8 cellular contexts compared by ENCODE assay signal in genomic region chr2:201363857-201364560, GRCh38. TPM values are rescaled to one million over a fixed set of nuclear protein-coding genes. Genes with fewer than 3 reads are reported as not detected.
DNase-seq lines count a peak whose midpoint lies in the region; ATAC-seq and TF ChIP-seq lines count a peak whose summit lies in the region.

No MANE protein-coding gene starts in this region.

- TF ChIP-seq CTCF in CD8-positive, alpha-beta T cell (IDR thresholded peaks at IDR 0.05) = peak; percentile 87
- TF ChIP-seq CTCF in SK-N-SH (IDR thresholded peaks at IDR 0.05) (peak; percentile 67), colonic mucosa (IDR thresholded peaks at IDR 0.05) (peak; percentile 88), lung (IDR thresholded peaks at IDR 0.05; ENCODE audit: control extremely low read depth, extremely low read depth) (peak; percentile 54)

- H3K9me3 Mint-ChIP-seq in CD8-positive, alpha-beta T cell = peaks cover 17% of the 10 kb centered on the region

- H3K4me1 ChIP-seq in CD8-positive, alpha-beta T cell (ENCODE audit: insufficient read depth, low read length) = peaks cover 31% of the 10 kb centered on the region
- H3K4me1 ChIP-seq in SK-N-SH (ENCODE audit: control insufficient read depth in 1 of 2, insufficient read depth in 2 of 2, low read depth in 1 of 2, low read length in 1 of 2) = no peaks in the 10 kb centered on the region
- no peaks in the 10 kb centered on the region for H3K4me1 ChIP-seq in colonic mucosa
- H3K4me1 ChIP-seq in lung (ENCODE audit: control insufficient read depth in 2 of 2, insufficient read depth in 2 of 2, low read length in 2 of 2) = peaks cover 0 to 2% of the 10 kb centered on the region in 2 donors

- no peak for TF ChIP-seq EP300 in SK-N-SH (IDR thresholded peaks at IDR 0.05; ENCODE audit: borderline replicate concordance in 1 of 2, low read depth in 1 of 2, low read length in 1 of 2)

- DNase-seq in CD8-positive, alpha-beta T cell = peak in 3 of 7 experiments; percentile 12 to 60 (median 24)
- DNase-seq in KG1 (lab: John Stamatoyannopoulos, UW) (peak; percentile 37), SK-N-SH (peak; percentile 28), colonic mucosa (no peak), lung (ENCODE audit: low spot score) (no peak), retina (no peak)

- peak; percentile 71 for TF ChIP-seq RAD21 in SK-N-SH (IDR thresholded peaks at IDR 0.05; ENCODE audit: low read length)

- no peaks in the 10 kb centered on the region for H3K9me3 ChIP-seq in CD8-positive, alpha-beta T cell (ENCODE audit: low read length)
- H3K9me3 ChIP-seq in SK-N-SH = peaks cover 12% of the 10 kb centered on the region; the same call in 1 of the 2 replicates
- H3K9me3 ChIP-seq in colonic mucosa = no peaks in the 10 kb centered on the region
- no peaks in the 10 kb centered on the region for H3K9me3 ChIP-seq in lung (ENCODE audit: control insufficient read depth in 2 of 2, insufficient read depth in 1 of 2, low read length in 1 of 2)

- peak overlapping the region; percentile 37 for H3K27ac Mint-ChIP-seq in CD8-positive, alpha-beta T cell

- H3F3A ChIP-seq in SK-N-SH (replicated peaks; ENCODE audit: insufficient read depth) = peaks cover 13% of the 10 kb centered on the region

- 86% methylated on average over 2 of the region's 2 CpGs for WGBS in SK-N-SH (ENCODE audit: low lambda C conversion rate)
- WGBS in lung, 2 donors = 81 to 94% methylated on average over 2 of the region's 2 CpGs

- H3K4me2 ChIP-seq in SK-N-SH = no peak overlapping the region

- peaks cover 41% of the 10 kb centered on the region for H3K36me3 Mint-ChIP-seq in CD8-positive, alpha-beta T cell

- peak; percentile 98 for ATAC-seq in CD8-positive, alpha-beta T cell
- peak; percentile 40 for ATAC-seq in GM18861 (IDR thresholded peaks at IDR 0.05; ENCODE audit: unreplicated experiment)
- ATAC-seq in lung (ENCODE audit: insufficient read depth, low FRiP score) = peak; percentile 85
- no peak for ATAC-seq in GM18858 (IDR thresholded peaks at IDR 0.05; ENCODE audit: unreplicated experiment)

- no peak overlapping the region for H3K4me3 ChIP-seq in CD8-positive, alpha-beta T cell (ENCODE audit: low read depth, low read length)
- H3K4me3 ChIP-seq in SK-N-SH (ENCODE audit: low read depth in 2 of 2, low read length in 1 of 2) (no peak overlapping the region), colonic mucosa (no peak overlapping the region), lung (no peak overlapping the region)

- H4K20me1 ChIP-seq in SK-N-SH (ENCODE audit: insufficient read depth) = no peaks in the 10 kb centered on the region

- peaks cover 34% of the 10 kb centered on the region for H3K4me1 Mint-ChIP-seq in CD8-positive, alpha-beta T cell (ENCODE audit: low read depth)

- no peaks in the 10 kb centered on the region for H3K27me3 Mint-ChIP-seq in CD8-positive, alpha-beta T cell (ENCODE audit: low read depth)

- no peaks in the 10 kb centered on the region for H3K27me3 ChIP-seq in CD8-positive, alpha-beta T cell (ENCODE audit: insufficient read depth, low read length)
- H3K27me3 ChIP-seq in SK-N-SH (ENCODE audit: insufficient read depth) (no peaks in the 10 kb centered on the region), colonic mucosa (no peaks in the 10 kb centered on the region), lung (ENCODE audit: control insufficient read depth, insufficient read depth) (no peaks in the 10 kb centered on the region)

- no peak overlapping the region for H3K4me3 Mint-ChIP-seq in CD8-positive, alpha-beta T cell

- intact Hi-C loops in CD8-positive, alpha-beta T cell (cut with DNase I, micrococcal nuclease) = loop anchor here (1.0 to 5.0 kb wide), 6 partner anchors 77 to 181 kb away; partner anchors contain the start of gene CASP10 (in 2 of the 2)
- intact Hi-C loops in colonic mucosa (cut with DNase I) = loop anchor here (5.0 kb wide), 1 partner anchor 127 kb away; no protein-coding TSS in a partner anchor

- POLR2A ChIA-PET in CD8-positive, alpha-beta T cell (lab: Charles Lee) = interaction anchor here (1.6 to 2.7 kb wide), 2 partner anchors 103 to 131 kb away, joined by 3 to 13 read pairs; partner anchors contain the start of gene CASP8
- POLR2A ChIA-PET in SK-N-SH (lab: Yijun Ruan, JAX) = no interaction called here

- no peaks in the 10 kb centered on the region for H3K79me2 ChIP-seq in SK-N-SH (ENCODE audit: insufficient read depth)

- no peak overlapping the region for H3K27ac ChIP-seq in CD8-positive, alpha-beta T cell (ENCODE audit: low read depth, low read length)
- H3K27ac ChIP-seq in SK-N-SH (ENCODE audit: low read depth in 2 of 2, low read length in 1 of 2) (no peak overlapping the region), colonic mucosa (no peak overlapping the region), lung (ENCODE audit: low read depth in 1 of 2, low read length in 1 of 2) (no peak overlapping the region)

- no peaks in the 10 kb centered on the region for H3K36me3 ChIP-seq in CD8-positive, alpha-beta T cell (ENCODE audit: insufficient read depth, low read length)
- H3K36me3 ChIP-seq in SK-N-SH (replicated peaks in 1 of 2; ENCODE audit: control insufficient read depth in 1 of 2, insufficient read depth in 2 of 2, low read length in 1 of 2) (peaks cover 14 to 42% of the 10 kb centered on the region in 2 experiments), colonic mucosa (no peaks in the 10 kb centered on the region), lung (ENCODE audit: control insufficient read depth in 2 of 2, insufficient read depth in 2 of 2, low read length in 2 of 2) (peaks cover 5 to 7% of the 10 kb centered on the region in 2 donors)

- H2AFZ ChIP-seq in SK-N-SH (ENCODE audit: low read depth) = no peak overlapping the region

- CTCF ChIA-PET in CD8-positive, alpha-beta T cell (lab: Charles Lee) = interaction anchor here (0.6 to 5.3 kb wide), 33 partner anchors 13 to 186 kb away, joined by 3 to 87 read pairs (median 4); partner anchors contain the start of genes CASP10 and CASP8
- CTCF ChIA-PET in SK-N-SH (lab: Yijun Ruan, JAX) = interaction anchor here (0.6 to 1.8 kb wide), 13 partner anchors 14 to 203 kb away, joined by 3 to 8 read pairs (median 4); no protein-coding TSS in a partner anchor

- H3K9me2 ChIP-seq in SK-N-SH = no peaks in the 10 kb centered on the region

- H3K9ac ChIP-seq in SK-N-SH (no peak overlapping the region), colonic mucosa (ENCODE audit: low read depth in 2 of 2, low read length in 2 of 2) (no peak overlapping the region)

TF ChIP-seq in SK-N-SH, 30 proteins besides CTCF, POLR2A, EP300 and RAD21:
- TF ChIP-seq, protein P1, sequence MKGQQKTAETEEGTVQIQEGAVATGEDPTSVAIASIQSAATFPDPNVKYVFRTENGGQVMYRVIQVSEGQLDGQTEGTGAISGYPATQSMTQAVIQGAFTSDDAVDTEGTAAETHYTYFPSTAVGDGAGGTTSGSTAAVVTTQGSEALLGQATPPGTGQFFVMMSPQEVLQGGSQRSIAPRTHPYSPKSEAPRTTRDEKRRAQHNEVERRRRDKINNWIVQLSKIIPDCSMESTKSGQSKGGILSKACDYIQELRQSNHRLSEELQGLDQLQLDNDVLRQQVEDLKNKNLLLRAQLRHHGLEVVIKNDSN (IDR thresholded peaks at IDR 0.05; ENCODE audit: borderline replicate concordance, low read depth) = no peak
- TF ChIP-seq ZBTB33 (IDR thresholded peaks at IDR 0.05; ENCODE audit: borderline replicate concordance, low read depth) = no peak
- TF ChIP-seq SMC3 (IDR thresholded peaks at IDR 0.05; ENCODE audit: low read depth, low read length) = peak; percentile 55; the same call in 1 of the 2 replicates

RNA-seq across cellular contexts. Expression of gene FLACC1, which starts 6.9 kb away (rescaled TPM):
- total RNA-seq in CD8-positive, alpha-beta T cell = 1 to 10 TPM; 2.4 to 3.8 TPM
- polyA plus RNA-seq in SK-N-SH (2012; rRNA removed) (0.35 and 0.44 TPM in 2 replicates), lung (1 to 10 TPM; 1.0 to 1.9 TPM)
- polyA plus RNA-seq in SK-N-SH (2012; cell fraction: cytosol; rRNA removed) = 0.20 and 0.39 TPM in 2 replicates
- 1.2 and 2.0 TPM in 2 replicates for polyA plus RNA-seq in SK-N-SH (2012; cell fraction: nucleus; rRNA removed)
- total RNA-seq in colonic mucosa (1 to 10 TPM in 1 of 2 donors, under 1 TPM in 1; 0.32 to 2.1 TPM), lung (1 to 10 TPM; 8.0 to 8.6 TPM)

Comparison
In these comparisons a context has a peak if more than half of its experiments do, and no peak if none do; other contexts are left out.
1. DNase-seq: peak in KG1 (single experiment) and SK-N-SH (single experiment); none in colonic mucosa (single experiment), lung (single experiment) and retina (single experiment).
2. Peak in every context shown above with its lines, with median percentiles within 50 percentile points of each other: CTCF ChIP-seq.